ENCODE assay signal across 22 cellular contexts in the genomic region with DNA sequence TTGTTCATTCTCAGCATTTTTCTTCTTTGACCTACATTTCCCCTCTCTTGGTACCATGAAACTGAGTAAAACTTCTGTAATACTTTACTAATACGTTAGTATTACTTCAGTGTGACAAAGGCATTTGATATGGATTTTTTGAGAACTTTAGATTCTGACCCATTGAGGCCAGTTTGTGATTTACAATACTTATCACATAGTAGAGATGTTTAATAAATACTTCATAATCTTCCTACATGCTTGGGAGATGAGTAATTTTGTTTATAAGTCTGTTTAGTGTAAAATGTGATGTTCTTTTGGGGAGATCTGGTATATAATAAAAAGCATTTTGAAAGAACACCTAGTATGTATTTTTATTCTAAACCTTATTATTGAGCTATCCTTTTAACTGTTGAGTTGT. TPM values are rescaled to one million over a fixed set of nuclear protein-coding genes. Genes with fewer than 3 reads are reported as not detected.
DNase-seq lines count a peak whose midpoint lies in the region; ATAC-seq, FAIRE-seq and TF ChIP-seq lines count a peak whose summit lies in the region.
"Had no signal": no experiment of that assay in that cellular context is flagged by ENCODE, and none has a peak within 500 bp of the region (broad histone marks: within the 10 kb centered on the region; RNA-seq: fewer than 3 reads in every experiment).

No MANE protein-coding gene starts in this region.

- dilution Hi-C loops in IMR-90 (cut with HindIII; ENCODE audit: low sequenced_read_pairs, unreplicated experiment) = no loop called here

- peaks cover 1% of the 10 kb centered on the region; the same call in 1 of the 2 replicates for H3K4me1 ChIP-seq in IMR-90 (ENCODE audit: control insufficient read depth, insufficient read depth, low read length)
- H3K4me1 ChIP-seq: BLaER1, HAP-1 had no signal

- no peak for TF ChIP-seq CTCF in IMR-90 (conservative IDR thresholded peaks at IDR 0.05; ENCODE audit: low read depth, low read length)
- no peak for TF ChIP-seq CTCF in choroid plexus epithelial cell (conservative IDR thresholded peaks at IDR 0.05; ENCODE audit: low read depth, low read length)
- no peak for TF ChIP-seq CTCF in activated CD8-positive, alpha-beta T cell treated with anti-CD3 and anti-CD28 coated beads for 36 hours (IDR thresholded peaks at IDR 0.05)

- H2BK120ac ChIP-seq in IMR-90 (ENCODE audit: low read depth, low read length) = peak overlapping the region; percentile 10; the same call in 1 of the 2 replicates

- H3K9me3 Mint-ChIP-seq in activated naive CD4-positive, alpha-beta T cell treated with anti-CD3 and anti-CD28 coated beads, Interleukin-2, amount 50 U/mL, for 24 hours = no peaks in the 10 kb centered on the region
- H3K9me3 Mint-ChIP-seq in activated naive CD4-positive, alpha-beta T cell treated with anti-CD3 and anti-CD28 coated beads, Interleukin-2, amount 10 ng/mL, durations not matched to agents 7 days and 5 days = no peaks in the 10 kb centered on the region
- H3K9me3 Mint-ChIP-seq in activated CD8-positive, alpha-beta T cell treated with anti-CD3 and anti-CD28 coated beads for 36 hours = no peaks in the 10 kb centered on the region
- H3K9me3 Mint-ChIP-seq: HFFc6, IgD-negative memory B cell had no signal

- no peaks in the 10 kb centered on the region for H3K9me3 ChIP-seq in IMR-90 (ENCODE audit: control insufficient read depth, insufficient read depth, low read length)
- H3K9me3 ChIP-seq: BLaER1, HAP-1 had no signal

- H3K9ac ChIP-seq in IMR-90 (ENCODE audit: low read depth, low read length) = no peak overlapping the region
- H3K9ac ChIP-seq: BLaER1 had no signal

- peak overlapping the region; percentile 73 for H2BK20ac ChIP-seq in IMR-90 (ENCODE audit: low read depth, low read length)

- BruUV-seq in IMR-90 (replicated peaks; lab: Mats Ljungman, UMichigan) = no TSS peak

- no CpG with 5 or more reads among the region's 1 CpG for WGBS in IMR-90 (ENCODE audit: extremely low coverage in 2 of 2, insufficient read length in 1 of 2), 2 experiments

- no peaks in the 10 kb centered on the region; the same call in none of the 2 replicates for H3K36me3 ChIP-seq in IMR-90 (ENCODE audit: control insufficient read depth, insufficient read depth, low read length)
- H3K36me3 ChIP-seq: HAP-1 had no signal

- peak; percentile 82 for ATAC-seq in IMR-90 (ENCODE audit: low read depth)
- no peak for ATAC-seq in GM21367 (IDR thresholded peaks at IDR 0.05; ENCODE audit: unreplicated experiment)
- ATAC-seq in activated CD8-positive, alpha-beta T cell treated with anti-CD3 and anti-CD28 coated beads for 36 hours = no peak
- no peak for ATAC-seq in HG02884 (IDR thresholded peaks at IDR 0.05; ENCODE audit: unreplicated experiment)

- no peak overlapping the region; the same call in 1 of the 2 replicates for H3K14ac ChIP-seq in IMR-90 (replicated peaks; ENCODE audit: low read depth, low read length)

- no peak for FAIRE-seq in urothelium cell line (lab: Jason Lieb, UNC)
- FAIRE-seq: GM19239, H1 had no signal

- H2BK15ac ChIP-seq in IMR-90 (ENCODE audit: low read depth, low read length) = no peak overlapping the region

- H3K27ac ChIP-seq in IMR-90 (ENCODE audit: insufficient read depth, low read length) = peak overlapping the region; percentile 30; the same call in 1 of the 2 replicates
- H3K27ac ChIP-seq: 22Rv1, BLaER1 had no signal

- no peak overlapping the region for H2AFZ ChIP-seq in IMR-90 (replicated peaks; ENCODE audit: low read length, poor library complexity)

- no peaks in the 10 kb centered on the region for H3K27me3 Mint-ChIP-seq in activated naive CD4-positive, alpha-beta T cell treated with anti-CD3 and anti-CD28 coated beads, Interleukin-2, amount 50 U/mL, for 24 hours
- no peaks in the 10 kb centered on the region for H3K27me3 Mint-ChIP-seq in activated naive CD4-positive, alpha-beta T cell treated with anti-CD3 and anti-CD28 coated beads, Interleukin-2, amount 10 ng/mL, durations not matched to agents 7 days and 5 days
- no peaks in the 10 kb centered on the region for H3K27me3 Mint-ChIP-seq in activated CD8-positive, alpha-beta T cell treated with anti-CD3 and anti-CD28 coated beads for 36 hours
- H3K27me3 Mint-ChIP-seq: IgD-negative memory B cell had no signal

- H2AK9ac ChIP-seq in IMR-90 (replicated peaks; ENCODE audit: low read depth, low read length, poor library complexity) = no peak overlapping the region

- H4K91ac ChIP-seq in IMR-90 (ENCODE audit: insufficient read depth, low read depth, low read length) = no peak overlapping the region

- 0 out of 2 replicates have a peak overlapping the region, but pooled peaks have one; percentile 21 for H3K56ac ChIP-seq in IMR-90 (ENCODE audit: extremely low read depth, insufficient read depth, low read length)

- CTCF ChIA-PET in activated naive CD4-positive, alpha-beta T cell treated with anti-CD3 and anti-CD28 coated beads, Interleukin-2, amount 10 ng/mL, durations not matched to agents 7 days and 5 days (lab: Charles Lee) = no interaction called here
- CTCF ChIA-PET in IMR-90 (lab: Yijun Ruan, JAX) = interaction anchor here (0.6 to 1.1 kb wide), 2 partner anchors 131 to 424 kb away, joined by 3 read pairs; no protein-coding TSS in a partner anchor
- CTCF ChIA-PET in activated CD8-positive, alpha-beta T cell treated with anti-CD3 and anti-CD28 coated beads for 36 hours (lab: Charles Lee) = interaction anchor here (0.9 kb wide), 1 partner anchor 12 kb away, joined by 3 read pairs; no protein-coding TSS in a partner anchor

- DNase-seq in activated naive CD4-positive, alpha-beta T cell treated with anti-CD3 and anti-CD28 coated beads, Interleukin-2, amount 10 ng/mL, durations not matched to agents 7 days and 5 days = no peak
- peak; percentile 31 for DNase-seq in IMR-90
- DNase-seq in choroid plexus epithelial cell (ENCODE audit: low read depth) = peak; percentile 8
- DNase-seq in activated CD8-positive, alpha-beta T cell treated with anti-CD3 and anti-CD28 coated beads for 36 hours = no peak
- no peak for DNase-seq in urothelium cell line (ENCODE audit: low spot score)
- DNase-seq: AML-193, Calu3, DMS 273 treated with DMSO at 0.1 percent for 48 hours, GF-D8, HFFc6, KG1 had no signal

- H3K18ac ChIP-seq in IMR-90 (ENCODE audit: low read depth, low read length) = peak overlapping the region; percentile 78

- H3K4me1 Mint-ChIP-seq in activated naive CD4-positive, alpha-beta T cell treated with anti-CD3 and anti-CD28 coated beads, Interleukin-2, amount 50 U/mL, for 24 hours = peaks cover 29% of the 10 kb centered on the region
- H3K4me1 Mint-ChIP-seq in activated naive CD4-positive, alpha-beta T cell treated with anti-CD3 and anti-CD28 coated beads, Interleukin-2, amount 10 ng/mL, durations not matched to agents 7 days and 5 days = no peaks in the 10 kb centered on the region
- peaks cover 15% of the 10 kb centered on the region for H3K4me1 Mint-ChIP-seq in activated CD8-positive, alpha-beta T cell treated with anti-CD3 and anti-CD28 coated beads for 36 hours (ENCODE audit: low read depth)

- H3K27me3 ChIP-seq in IMR-90 (ENCODE audit: control insufficient read depth, insufficient read depth, low read length) = no peaks in the 10 kb centered on the region
- H3K27me3 ChIP-seq: BLaER1 had no signal

- H3K9me1 ChIP-seq in IMR-90 (ENCODE audit: insufficient read depth, low read length) = peaks cover 5% of the 10 kb centered on the region

- intact Hi-C loops in IMR-90 (cut with micrococcal nuclease) = no loop called here
- intact Hi-C loops in activated CD8-positive, alpha-beta T cell treated with anti-CD3 and anti-CD28 coated beads for 36 hours (cut with micrococcal nuclease) = no loop called here

- H2AK5ac ChIP-seq in IMR-90 (ENCODE audit: low read depth, low read length) = no peak overlapping the region

- peaks cover 15% of the 10 kb centered on the region for H3K36me3 Mint-ChIP-seq in activated naive CD4-positive, alpha-beta T cell treated with anti-CD3 and anti-CD28 coated beads, Interleukin-2, amount 50 U/mL, for 24 hours
- peaks cover 10% of the 10 kb centered on the region for H3K36me3 Mint-ChIP-seq in activated naive CD4-positive, alpha-beta T cell treated with anti-CD3 and anti-CD28 coated beads, Interleukin-2, amount 10 ng/mL, durations not matched to agents 7 days and 5 days
- peaks cover 21% of the 10 kb centered on the region for H3K36me3 Mint-ChIP-seq in activated CD8-positive, alpha-beta T cell treated with anti-CD3 and anti-CD28 coated beads for 36 hours (ENCODE audit: low read depth)

- in situ Hi-C loops in IMR-90 (cut with MboI; ENCODE audit: low sequenced_read_pairs) = no loop called here

- no peak overlapping the region for H3K4ac ChIP-seq in IMR-90 (ENCODE audit: low read depth, low read length)

- peak overlapping the region; percentile 76; the same call in 1 of the 2 replicates for H4K5ac ChIP-seq in IMR-90 (ENCODE audit: low read depth, low read length)

- no peak for TF ChIP-seq RAD21 in IMR-90 (IDR thresholded peaks at IDR 0.05; ENCODE audit: low read length)

- POLR2A ChIA-PET in IMR-90 (lab: Charles Lee; ENCODE audit: unreplicated experiment) = no interaction called here
- POLR2A ChIA-PET in activated CD8-positive, alpha-beta T cell treated with anti-CD3 and anti-CD28 coated beads for 36 hours (lab: Charles Lee) = no interaction called here

- peak overlapping the region; percentile 27 for H3K27ac Mint-ChIP-seq in activated naive CD4-positive, alpha-beta T cell treated with anti-CD3 and anti-CD28 coated beads, Interleukin-2, amount 50 U/mL, for 24 hours
- H3K27ac Mint-ChIP-seq in activated naive CD4-positive, alpha-beta T cell treated with anti-CD3 and anti-CD28 coated beads, Interleukin-2, amount 10 ng/mL, durations not matched to agents 7 days and 5 days = no peak overlapping the region
- H3K27ac Mint-ChIP-seq in activated CD8-positive, alpha-beta T cell treated with anti-CD3 and anti-CD28 coated beads for 36 hours = no peak overlapping the region
- H3K27ac Mint-ChIP-seq: HFFc6, IgD-negative memory B cell had no signal

- H4K8ac ChIP-seq in IMR-90 (ENCODE audit: low read depth in 2 of 2, low read length in 2 of 2) = 0 out of 4 replicates have a peak overlapping the region, but pooled peaks of 1 of the 2 experiments have one; percentile 15

- H3K79me1 ChIP-seq in IMR-90 (ENCODE audit: low read depth in 1 of 2, low read length in 2 of 2) = peaks cover 18 to 39% of the 10 kb centered on the region in 2 experiments

- peak overlapping the region; percentile 16; the same call in 1 of the 2 replicates for H3K23ac ChIP-seq in IMR-90 (ENCODE audit: low read depth, low read length)

- H2BK5ac ChIP-seq in IMR-90 (ENCODE audit: low read depth, low read length, poor library complexity, severe bottlenecking) = peak overlapping the region; percentile 87

- H4K20me1 ChIP-seq in IMR-90 (ENCODE audit: insufficient read depth, low read length) = no peaks in the 10 kb centered on the region

- H3K4me2 ChIP-seq in IMR-90 (ENCODE audit: low read depth, low read length) = peak overlapping the region; percentile 59; the same call in 1 of the 2 replicates
- H3K4me2 ChIP-seq: BLaER1 had no signal

- no peak overlapping the region for H3K4me3 ChIP-seq in IMR-90 (ENCODE audit: insufficient read depth, low read depth, low read length)
- H3K4me3 ChIP-seq in choroid plexus epithelial cell (ENCODE audit: low read depth, low read length) = no peak overlapping the region
- H3K4me3 ChIP-seq: BLaER1, HAP-1 had no signal

- no peak overlapping the region for H3K4me3 Mint-ChIP-seq in activated naive CD4-positive, alpha-beta T cell treated with anti-CD3 and anti-CD28 coated beads, Interleukin-2, amount 50 U/mL, for 24 hours
- H3K4me3 Mint-ChIP-seq in activated naive CD4-positive, alpha-beta T cell treated with anti-CD3 and anti-CD28 coated beads, Interleukin-2, amount 10 ng/mL, durations not matched to agents 7 days and 5 days = no peak overlapping the region
- no peak overlapping the region for H3K4me3 Mint-ChIP-seq in activated CD8-positive, alpha-beta T cell treated with anti-CD3 and anti-CD28 coated beads for 36 hours
- H3K4me3 Mint-ChIP-seq: HFFc6, IgD-negative memory B cell had no signal

- no peak for TF ChIP-seq POLR2A in IMR-90 (IDR thresholded peaks at IDR 0.05; ENCODE audit: low read depth, low read length)

RNA-seq across cellular contexts. Expression of a gene that starts 29.7 kb away (rescaled TPM):
- 16.5 and 35.6 TPM in 2 replicates for total RNA-seq in IMR-90 (2012; rRNA removed)
- polyA plus RNA-seq in IMR-90 (2012; rRNA removed) = 19.2 and 21.0 TPM in 2 replicates
- 5.5 and 7.9 TPM in 2 replicates for polyA plus RNA-seq in IMR-90 (2012; cell fraction: cytosol; rRNA removed)
- polyA plus RNA-seq in IMR-90 (2012; cell fraction: nucleus; rRNA removed; ENCODE audit: low replicate concordance) = 2.6 and 9.0 TPM in 2 replicates
- 10 to 100 TPM; 25.8 to 28.9 TPM for total RNA-seq in activated CD8-positive, alpha-beta T cell treated with anti-CD3 and anti-CD28 coated beads for 36 hours

RNA-seq across cellular contexts. Expression of a gene that starts 50.9 kb away (rescaled TPM):
- 0.56 and 0.72 TPM in 2 replicates for total RNA-seq in IMR-90 (2012; rRNA removed)
- 0.40 and 0.53 TPM in 2 replicates for polyA plus RNA-seq in IMR-90 (2012; rRNA removed)
- 0.05 and 0.08 TPM in 2 replicates for polyA plus RNA-seq in IMR-90 (2012; cell fraction: cytosol; rRNA removed)
- 0.03 and 0.25 TPM in 2 replicates for polyA plus RNA-seq in IMR-90 (2012; cell fraction: nucleus; rRNA removed; ENCODE audit: low replicate concordance)
- total RNA-seq in activated CD8-positive, alpha-beta T cell treated with anti-CD3 and anti-CD28 coated beads for 36 hours = not detected
- total RNA-seq: A673, Calu3, H1, HT-29 had no signal
- polyA plus RNA-seq: H1, IgD-negative memory B cell had no signal

Comparison
In these comparisons a context has a peak if more than half of its experiments do, and no peak if none do; other contexts are left out.
1. DNase-seq: peak in IMR-90 (single experiment) and choroid plexus epithelial cell (single experiment); none in activated naive CD4-positive, alpha-beta T cell treated with anti-CD3 and anti-CD28 coated beads, Interleukin-2, amount 10 ng/mL, durations not matched to agents 7 days and 5 days (single experiment), activated CD8-positive, alpha-beta T cell treated with anti-CD3 and anti-CD28 coated beads for 36 hours (single experiment) and urothelium cell line (single experiment).